ENCODE assay signal across 3 cellular contexts in genomic region chr10:50242777-50243176, GRCh38.
A peak's percentile ranks its signal among the peaks of the same experiment; 100 is the strongest.
TF ChIP-seq lines count a peak whose summit lies in the region.

No MANE protein-coding gene starts in this region.

TF ChIP-seq in A549, 52 proteins besides CTCF, POLR2A, EP300 and RAD21:
- TF ChIP-seq FOSL2 (IDR thresholded peaks at IDR 0.05) (no peak), FOSL2 (CRISPR knock-in tag; IDR thresholded peaks at IDR 0.05) (peak; percentile 76), TP53 (CRISPR knock-in tag; IDR thresholded peaks at IDR 0.05) (no peak), ZNF302 (CRISPR knock-in tag; IDR thresholded peaks at IDR 0.05) (no peak)

TF ChIP-seq in IMR-90, 13 proteins besides CTCF, POLR2A, EP300 and RAD21:
- no peak for TF ChIP-seq CEBPB (IDR thresholded peaks at IDR 0.05; ENCODE audit: low read depth, low read length)
- no peak for TF ChIP-seq USF2 (IDR thresholded peaks at IDR 0.05; ENCODE audit: low read depth, low read length)
- no peak for TF ChIP-seq RCOR1 (IDR thresholded peaks at IDR 0.05; ENCODE audit: insufficient replicate concordance, low read length)
- no peak for TF ChIP-seq CHD1 (IDR thresholded peaks at IDR 0.05; ENCODE audit: low read depth, low read length)
- peak; percentile 58; the same call in 1 of the 2 replicates for TF ChIP-seq FOS (IDR thresholded peaks at IDR 0.05; ENCODE audit: low read depth, low read length)

TF ChIP-seq in K562, 482 proteins besides CTCF, POLR2A, EP300 and RAD21:
- TF ChIP-seq RFX7 (CRISPR knock-in tag; IDR thresholded peaks at IDR 0.05), result no peak
- 0 out of 2 replicates have a peak, but pooled peaks have one; percentile 14 for TF ChIP-seq MAFG (tag; conservative IDR thresholded peaks at IDR 0.05)
- TF ChIP-seq C11orf30 (IDR thresholded peaks at IDR 0.05; ENCODE audit: low read depth), result peak; percentile 19; the same call in 1 of the 2 replicates
- no peak for TF ChIP-seq ZNF431 (CRISPR knock-in tag; IDR thresholded peaks at IDR 0.05)
- no peak for TF ChIP-seq ZNF436 (CRISPR knock-in tag; IDR thresholded peaks at IDR 0.05)
- no peak for TF ChIP-seq FOXJ3 (CRISPR knock-in tag; IDR thresholded peaks at IDR 0.05)
- no peak for TF ChIP-seq PHF20 (IDR thresholded peaks at IDR 0.05; ENCODE audit: partially characterized antibody)
- peak; percentile 82 for TF ChIP-seq ATF3 (IDR thresholded peaks at IDR 0.05)
- no peak for TF ChIP-seq ATF3 (CRISPR knock-in tag; conservative IDR thresholded peaks at IDR 0.05)
- no peak for TF ChIP-seq JUND (IDR thresholded peaks at IDR 0.05; ENCODE audit: borderline replicate concordance, low read depth, low read length)
- TF ChIP-seq JUND (tag; IDR thresholded peaks at IDR 0.05; ENCODE audit: borderline replicate concordance, low read depth, low read length), result peak; percentile 77; the same call in 1 of the 3 replicates
- no peak for TF ChIP-seq RNF2 (IDR thresholded peaks at IDR 0.05)
